In the genomic region with DNA sequence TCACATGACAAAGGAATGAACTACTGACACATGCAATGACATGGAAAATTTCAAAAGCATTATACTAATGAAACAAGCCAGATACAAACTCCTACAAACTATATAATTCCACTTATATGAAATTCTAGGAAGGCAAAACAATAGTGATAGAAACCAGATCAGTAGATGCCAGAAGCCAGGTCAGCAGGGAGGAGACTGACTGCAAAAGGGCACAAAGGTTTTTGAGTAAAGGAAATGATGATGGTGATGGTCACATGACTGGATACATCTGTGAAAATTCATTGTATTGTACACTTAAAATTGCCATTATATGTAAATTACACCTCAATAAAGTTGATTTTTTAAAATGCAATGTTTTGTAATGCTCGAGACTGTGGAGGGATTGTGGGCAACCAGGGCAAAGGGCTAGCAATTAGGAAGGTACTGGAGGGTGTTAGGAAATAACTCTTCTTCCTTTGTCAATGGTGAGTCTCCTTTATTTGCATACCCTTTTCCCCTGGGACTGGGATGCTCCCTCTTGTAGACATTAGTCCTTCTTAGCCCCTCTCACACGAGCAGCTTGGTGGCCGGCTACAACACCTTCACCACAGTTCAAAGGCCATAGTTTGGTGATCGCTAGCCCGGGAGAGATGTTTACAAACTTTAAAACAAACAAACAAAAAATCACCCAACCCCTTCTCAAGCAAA, we compare ENCODE assay signal across 17 cellular contexts. TPM values are rescaled to one million over a fixed set of nuclear protein-coding genes. Genes with fewer than 3 reads are reported as not detected.
"Had no signal": no experiment of that assay in that cellular context is flagged by ENCODE, and none has a peak within 500 bp of the region (broad histone marks: within the 10 kb centered on the region; RNA-seq: fewer than 3 reads in every experiment).

No MANE protein-coding gene starts in this region.

- DNase-seq: activated CD4-positive, alpha-beta T cell treated with anti-CD3 and anti-CD28 coated beads for 48 hours; activated CD4-positive, CD25-positive, alpha-beta regulatory T cell; activated CD8-positive, alpha-beta T cell treated with anti-CD3 and anti-CD28 coated beads for 36 hours; activated naive CD4-positive, alpha-beta T cell treated with Interleukin-2 at 50 U/mL for 16 hours; activated naive CD8-positive, alpha-beta T cell treated with anti-CD3 and anti-CD28 coated beads, Interleukin-2, amount 10 ng/mL, durations not matched to agents 7 days and 5 days; activated T-cell treated with anti-CD3 and anti-CD28 coated beads, Interleukin-2, amount 50 U/mL, for 1 hour; body of pancreas; kidney; left ventricle myocardium inferior; mucosa of descending colon; naive B cell; stimulated activated CD4-positive, alpha-beta T cell treated with anti-CD3 and anti-CD28 coated beads, Interleukin-12 subunit alpha, Interleukin-12 subunit beta, amount 100 ng/mL, for 4 hours; stimulated activated CD4-positive, alpha-beta T cell treated with anti-CD3 and anti-CD28 coated beads, Interleukin-2, amount 100 ng/mL, for 24 hours; stimulated activated naive CD8-positive, alpha-beta T cell treated with anti-CD3 and anti-CD28 coated beads, Interleukin-15, Interleukin-2, amounts not matched to agents 100 U/mL and 50 U/mL, for 24 hours; substantia nigra; tibial artery had no signal

- H3K9me3 ChIP-seq: body of pancreas, left ventricle myocardium inferior, mucosa of descending colon, tibial artery had no signal

- H3K27ac ChIP-seq: body of pancreas, left ventricle myocardium inferior, tibial artery had no signal

- H3K27me3 ChIP-seq: body of pancreas, tibial artery had no signal

- H3K4me3 ChIP-seq: body of pancreas, left ventricle myocardium inferior, mucosa of descending colon, tibial artery had no signal

- H3K36me3 ChIP-seq: left ventricle myocardium inferior, tibial artery had no signal

RNA-seq across cellular contexts. Expression of gene FAM186B, which starts 11.2 kb away (rescaled TPM):
- total RNA-seq: activated CD8-positive, alpha-beta T cell treated with anti-CD3 and anti-CD28 coated beads for 36 hours; epithelial cell of proximal tubule had no signal
